1 cellular context compared by ENCODE assay signal in the genomic region with DNA sequence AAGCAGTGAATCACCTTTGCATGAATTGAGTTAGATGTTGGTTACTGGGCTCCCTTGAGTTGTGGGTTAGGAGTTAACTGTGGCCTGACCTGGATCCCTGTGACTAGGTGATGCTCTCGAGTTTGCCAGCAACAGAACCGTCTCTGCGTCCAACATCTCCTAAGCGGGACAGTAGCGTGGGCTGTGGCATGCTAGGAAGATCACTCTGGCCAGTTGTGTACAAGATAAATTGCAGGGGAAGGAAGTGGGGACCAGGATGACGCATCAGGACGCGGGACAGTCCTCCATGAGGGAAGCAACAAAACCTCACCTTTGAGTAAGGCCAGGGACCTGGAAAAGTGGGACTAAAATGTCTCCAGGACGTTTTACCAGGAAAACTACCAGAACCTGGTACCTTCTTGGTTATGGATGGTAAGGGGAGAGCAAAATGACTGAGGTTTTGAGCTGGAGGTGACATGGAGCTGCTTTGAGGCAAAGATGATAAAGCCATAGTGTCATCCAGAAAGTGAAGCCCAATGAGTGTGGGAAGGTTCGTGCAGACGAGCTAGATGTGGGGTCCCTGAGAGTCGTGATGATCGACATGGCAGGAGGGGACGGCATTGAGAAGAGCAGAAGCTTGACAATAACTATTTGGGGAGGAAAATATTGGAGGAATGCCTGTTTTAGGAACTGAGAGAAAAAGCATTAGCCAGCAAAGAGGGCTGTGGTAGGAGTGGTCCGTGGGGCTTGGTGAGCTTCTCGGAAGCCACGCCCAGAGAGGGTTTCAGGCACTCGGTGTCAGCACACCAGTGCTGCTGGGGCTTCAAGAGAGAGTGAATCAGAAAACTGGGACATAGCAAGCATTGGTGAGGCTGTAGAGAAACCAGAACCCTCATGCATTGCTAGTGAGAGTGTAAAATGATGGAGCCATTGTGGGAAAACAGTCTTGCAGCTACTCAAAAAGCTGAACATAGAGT.
TF ChIP-seq lines count a peak whose summit lies in the region.

No MANE protein-coding gene starts in this region.

TF ChIP-seq in HepG2, 621 proteins besides CTCF, POLR2A, EP300 and RAD21 (continued from another document):
- TF ChIP-seq RFXAP (CRISPR knock-in tag; IDR thresholded peaks at IDR 0.05; ENCODE audit: borderline replicate concordance) (no peak), ARNTL (CRISPR knock-in tag; IDR thresholded peaks at IDR 0.05) (no peak), ZNF816 (CRISPR knock-in tag; IDR thresholded peaks at IDR 0.05; ENCODE audit: borderline replicate concordance) (no peak), BCL6 (CRISPR knock-in tag; IDR thresholded peaks at IDR 0.05) (no peak), ZNF503 (CRISPR knock-in tag; IDR thresholded peaks at IDR 0.05) (no peak), NFE2L1 (CRISPR knock-in tag; IDR thresholded peaks at IDR 0.05; ENCODE audit: borderline replicate concordance) (no peak), NR1H2 (CRISPR knock-in tag; IDR thresholded peaks at IDR 0.05; ENCODE audit: borderline replicate concordance, low read depth) (no peak), TIGD3 (CRISPR knock-in tag; IDR thresholded peaks at IDR 0.05; ENCODE audit: borderline replicate concordance) (no peak), ZNF660 (CRISPR knock-in tag; IDR thresholded peaks at IDR 0.05; ENCODE audit: borderline replicate concordance, low read depth) (no peak)
- TF ChIP-seq, protein P1, sequence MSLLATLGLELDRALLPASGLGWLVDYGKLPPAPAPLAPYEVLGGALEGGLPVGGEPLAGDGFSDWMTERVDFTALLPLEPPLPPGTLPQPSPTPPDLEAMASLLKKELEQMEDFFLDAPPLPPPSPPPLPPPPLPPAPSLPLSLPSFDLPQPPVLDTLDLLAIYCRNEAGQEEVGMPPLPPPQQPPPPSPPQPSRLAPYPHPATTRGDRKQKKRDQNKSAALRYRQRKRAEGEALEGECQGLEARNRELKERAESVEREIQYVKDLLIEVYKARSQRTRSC (CRISPR knock-in tag; IDR thresholded peaks at IDR 0.05; ENCODE audit: low read depth): no peak
